In the genomic region with DNA sequence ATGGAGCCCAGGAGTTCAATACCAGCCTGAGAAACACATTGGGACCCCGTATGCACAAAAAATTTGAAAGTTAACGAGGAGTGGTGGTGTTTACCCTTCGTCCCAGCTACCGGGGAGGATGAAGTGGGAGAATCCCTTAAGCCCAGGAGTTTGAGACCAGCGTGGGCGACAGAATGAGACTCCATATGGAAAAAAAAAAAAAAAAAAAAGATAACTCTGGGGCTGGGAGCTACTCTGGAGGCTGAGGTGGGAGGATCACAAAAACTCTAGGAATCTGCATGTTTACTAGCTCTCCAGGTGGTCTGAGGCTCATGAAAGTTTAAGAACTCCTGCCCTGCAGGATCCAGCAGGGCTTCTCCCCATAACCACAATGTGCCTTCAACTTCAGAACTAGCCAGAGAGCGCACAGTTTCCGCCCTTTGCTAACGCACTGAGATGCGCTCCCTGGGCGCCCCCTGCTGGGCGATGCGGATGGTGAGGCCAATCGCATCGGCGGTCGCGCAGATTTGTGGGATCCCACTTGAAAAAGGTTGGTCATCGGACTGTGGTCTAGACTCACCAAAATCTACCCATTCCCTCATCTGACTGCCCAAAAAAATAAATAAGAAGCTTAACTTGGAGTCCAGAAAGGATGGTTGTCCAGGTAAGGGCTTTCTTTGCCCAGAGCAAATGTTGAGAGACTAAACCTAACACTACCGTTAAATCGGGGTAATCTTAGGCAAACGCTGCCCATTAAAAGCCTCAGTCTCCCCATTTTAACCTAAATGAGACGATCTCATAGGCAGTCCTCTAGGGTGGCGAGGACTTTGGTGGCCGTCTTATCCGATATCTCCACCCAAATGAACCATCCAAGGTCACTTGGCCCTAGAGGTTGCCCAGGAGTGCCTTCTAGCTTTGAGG, we compare ENCODE assay signal across 1 cellular context.
TF ChIP-seq lines count a peak whose summit lies in the region.

No MANE protein-coding gene starts in this region.

TF ChIP-seq in WTC11, 78 proteins besides CTCF, POLR2A, EP300 and RAD21 (continued from another document):
- TF ChIP-seq OVOL2 (CRISPR knock-in tag; IDR thresholded peaks at IDR 0.05; ENCODE audit: borderline replicate concordance) = no peak
- TF ChIP-seq FOXK1 (CRISPR knock-in tag; IDR thresholded peaks at IDR 0.05) = no peak
- TF ChIP-seq, protein P1, sequence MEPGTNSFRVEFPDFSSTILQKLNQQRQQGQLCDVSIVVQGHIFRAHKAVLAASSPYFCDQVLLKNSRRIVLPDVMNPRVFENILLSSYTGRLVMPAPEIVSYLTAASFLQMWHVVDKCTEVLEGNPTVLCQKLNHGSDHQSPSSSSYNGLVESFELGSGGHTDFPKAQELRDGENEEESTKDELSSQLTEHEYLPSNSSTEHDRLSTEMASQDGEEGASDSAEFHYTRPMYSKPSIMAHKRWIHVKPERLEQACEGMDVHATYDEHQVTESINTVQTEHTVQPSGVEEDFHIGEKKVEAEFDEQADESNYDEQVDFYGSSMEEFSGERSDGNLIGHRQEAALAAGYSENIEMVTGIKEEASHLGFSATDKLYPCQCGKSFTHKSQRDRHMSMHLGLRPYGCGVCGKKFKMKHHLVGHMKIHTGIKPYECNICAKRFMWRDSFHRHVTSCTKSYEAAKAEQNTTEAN (CRISPR knock-in tag; IDR thresholded peaks at IDR 0.05) = no peak
- TF ChIP-seq, protein P2, sequence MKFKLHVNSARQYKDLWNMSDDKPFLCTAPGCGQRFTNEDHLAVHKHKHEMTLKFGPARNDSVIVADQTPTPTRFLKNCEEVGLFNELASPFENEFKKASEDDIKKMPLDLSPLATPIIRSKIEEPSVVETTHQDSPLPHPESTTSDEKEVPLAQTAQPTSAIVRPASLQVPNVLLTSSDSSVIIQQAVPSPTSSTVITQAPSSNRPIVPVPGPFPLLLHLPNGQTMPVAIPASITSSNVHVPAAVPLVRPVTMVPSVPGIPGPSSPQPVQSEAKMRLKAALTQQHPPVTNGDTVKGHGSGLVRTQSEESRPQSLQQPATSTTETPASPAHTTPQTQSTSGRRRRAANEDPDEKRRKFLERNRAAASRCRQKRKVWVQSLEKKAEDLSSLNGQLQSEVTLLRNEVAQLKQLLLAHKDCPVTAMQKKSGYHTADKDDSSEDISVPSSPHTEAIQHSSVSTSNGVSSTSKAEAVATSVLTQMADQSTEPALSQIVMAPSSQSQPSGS (CRISPR knock-in tag; IDR thresholded peaks at IDR 0.05; ENCODE audit: borderline replicate concordance, low read depth) = no peak
- TF ChIP-seq, protein P3, sequence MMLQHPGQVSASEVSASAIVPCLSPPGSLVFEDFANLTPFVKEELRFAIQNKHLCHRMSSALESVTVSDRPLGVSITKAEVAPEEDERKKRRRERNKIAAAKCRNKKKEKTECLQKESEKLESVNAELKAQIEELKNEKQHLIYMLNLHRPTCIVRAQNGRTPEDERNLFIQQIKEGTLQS (CRISPR knock-in tag; conservative IDR thresholded peaks at IDR 0.05) = no peak
- TF ChIP-seq, protein P4, sequence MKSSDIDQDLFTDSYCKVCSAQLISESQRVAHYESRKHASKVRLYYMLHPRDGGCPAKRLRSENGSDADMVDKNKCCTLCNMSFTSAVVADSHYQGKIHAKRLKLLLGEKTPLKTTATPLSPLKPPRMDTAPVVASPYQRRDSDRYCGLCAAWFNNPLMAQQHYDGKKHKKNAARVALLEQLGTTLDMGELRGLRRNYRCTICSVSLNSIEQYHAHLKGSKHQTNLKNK (CRISPR knock-in tag; IDR thresholded peaks at IDR 0.05) = no peak
